In the genomic region with DNA sequence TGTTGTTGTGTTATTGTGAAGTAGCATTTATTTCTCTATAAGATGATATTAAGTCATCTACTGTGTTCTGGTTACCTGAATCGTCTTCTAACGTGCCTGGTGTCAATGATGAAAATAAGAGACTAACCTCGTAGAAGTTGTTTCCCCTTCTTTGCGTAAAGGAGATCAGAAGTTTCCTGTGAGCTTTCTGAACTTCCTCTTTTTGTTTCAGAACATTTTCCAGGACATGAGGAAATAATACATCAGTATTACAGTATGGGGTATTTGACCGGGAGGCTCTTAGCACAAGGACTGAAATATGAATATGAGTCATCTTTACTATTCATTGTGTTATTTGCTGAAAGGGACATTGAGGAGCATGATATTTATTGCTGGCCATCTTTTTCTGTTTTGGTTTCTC, we compare ENCODE assay signal across 9 cellular contexts. TPM values are rescaled to one million over a fixed set of nuclear protein-coding genes. Genes with fewer than 3 reads are reported as not detected.
A peak's percentile ranks its signal among the peaks of the same experiment; 100 is the strongest.
DNase-seq lines count a peak whose midpoint lies in the region; ATAC-seq, FAIRE-seq and TF ChIP-seq lines count a peak whose summit lies in the region.
"Had no signal": no experiment of that assay in that cellular context is flagged by ENCODE, and none has a peak within 500 bp of the region (broad histone marks: within the 10 kb centered on the region; RNA-seq: fewer than 3 reads in every experiment).

No MANE protein-coding gene starts in this region.

- DNase-seq in breast epithelium (ENCODE audit: low spot score in 2 of 2) (no peak), D721Med (ENCODE audit: insufficient read length, low spot score) (no peak), nucleus accumbens (lab: John Stamatoyannopoulos, UW) (no peak)
- DNase-seq in stimulated activated CD4-positive, alpha-beta T cell treated with anti-CD3 and anti-CD28 coated beads, Interleukin-2, amount 100 ng/mL, for 24 hours: no peak

- peak overlapping the region; percentile 46 to 82 for H3K27ac ChIP-seq in breast epithelium
- H3K27ac ChIP-seq: cardiac muscle cell had no signal

- H3K36me3 ChIP-seq in breast epithelium (no peaks in the 10 kb centered on the region), neuron (ENCODE audit: insufficient read depth, low read length) (no peaks in the 10 kb centered on the region)
- H3K36me3 ChIP-seq: cardiac muscle cell had no signal

- H2AFZ ChIP-seq in neuron (ENCODE audit: low read depth, low read length): no peak overlapping the region

- peak; percentile 52 for ATAC-seq in GM18519 (IDR thresholded peaks at IDR 0.05; ENCODE audit: low FRiP score, unreplicated experiment)
- peak; percentile 34 for ATAC-seq in HG03432 (IDR thresholded peaks at IDR 0.05; ENCODE audit: unreplicated experiment)
- ATAC-seq in HG02678 (IDR thresholded peaks at IDR 0.05; ENCODE audit: unreplicated experiment): no peak

- H3K4me1 ChIP-seq in breast epithelium (no peaks in the 10 kb centered on the region), neuron (ENCODE audit: insufficient read depth, low read length) (peaks cover 11% of the 10 kb centered on the region)

- H3K27me3 ChIP-seq in breast epithelium (no peaks in the 10 kb centered on the region), neuron (ENCODE audit: insufficient read depth, low read length) (no peaks in the 10 kb centered on the region)
- H3K27me3 ChIP-seq: cardiac muscle cell had no signal

- no peak for TF ChIP-seq POLR2A in breast epithelium (IDR thresholded peaks at IDR 0.05)

- H3K9me3 ChIP-seq in breast epithelium (no peaks in the 10 kb centered on the region), neuron (ENCODE audit: low read length) (no peaks in the 10 kb centered on the region)

- TF ChIP-seq CTCF in breast epithelium (IDR thresholded peaks at IDR 0.05) (no peak), D721Med (IDR thresholded peaks at IDR 0.05; ENCODE audit: insufficient read depth, missing control alignments) (no peak)

- intact Hi-C loops in breast epithelium (cut with DNase I; ENCODE audit: low total_unique reads): no loop called here

- no peak for FAIRE-seq in D721Med (lab: Jason Lieb, UNC)

- H3K4me3 ChIP-seq in breast epithelium: peak overlapping the region; percentile 52 to 85 (median 65)
- peak overlapping the region; percentile 99 for H3K4me3 ChIP-seq in neuron (ENCODE audit: low read length)

RNA-seq across cellular contexts. Expression of gene ST6GALNAC3, which starts 1.3 kb away (rescaled TPM):
- total RNA-seq in breast epithelium: 10 to 100 TPM in 1 of 3 donors, 1 to 10 TPM in 2; 4.1 to 14.4 (median 8.5) TPM
